In genomic region chr10:34420795-34421194, GRCh38 we compare ENCODE assay signal across 23 cellular contexts.
"Had no signal": no experiment of that assay in that cellular context is flagged by ENCODE, and none has a peak within 500 bp of the region (broad histone marks: within the 10 kb centered on the region; RNA-seq: fewer than 3 reads in every experiment).

No MANE protein-coding gene starts in this region.

- H3K9me3 ChIP-seq: esophagus muscularis mucosa, left lung, right lobe of liver, suprapubic skin, vagina had no signal

- H3K4me1 ChIP-seq: left lung, neural progenitor cell, parathyroid adenoma, right lobe of liver, suprapubic skin, vagina had no signal

- H3K36me3 ChIP-seq: esophagus muscularis mucosa, left lung, neural progenitor cell, right lobe of liver, suprapubic skin, vagina had no signal

- ATAC-seq: foreskin keratinocyte; left lung; naive thymus-derived CD4-positive, alpha-beta T cell; right lobe of liver; stimulated activated naive CD8-positive, alpha-beta T cell treated with anti-CD3 and anti-CD28 coated beads, Interleukin-15, amount 100 ng/mL, for 72 hours had no signal

- H3K27me3 ChIP-seq: esophagus muscularis mucosa, foreskin keratinocyte, left lung, neural progenitor cell, right lobe of liver, suprapubic skin, vagina had no signal

- H3K4me3 ChIP-seq: coronary artery, esophagus muscularis mucosa, left lung, neural progenitor cell, right lobe of liver, suprapubic skin, vagina had no signal

- DNase-seq: dermis blood vessel endothelial cell; effector memory CD4-positive, alpha-beta T cell; foreskin keratinocyte; hypothalamus; immature natural killer cell; islet precursor cell; left lung; mesenchymal stem cell; midbrain; naive thymus-derived CD4-positive, alpha-beta T cell; right lobe of liver; small intestine; stimulated activated CD4-positive, alpha-beta T cell treated with anti-CD3 and anti-CD28 coated beads, Interleukin-15, amount 100 ng/mL, for 24 hours; stimulated activated CD4-positive, alpha-beta T cell treated with anti-CD3 and anti-CD28 coated beads, Interleukin-2, amount 100 ng/mL, for 48 hours; stimulated activated naive CD4-positive, alpha-beta T cell; stimulated activated naive CD8-positive, alpha-beta T cell treated with anti-CD3 and anti-CD28 coated beads, Interleukin-15, amount 100 ng/mL, for 72 hours; trophoblast cell had no signal

- H3K27ac ChIP-seq: coronary artery, esophagus muscularis mucosa, foreskin keratinocyte, left lung, neural progenitor cell, parathyroid adenoma, right lobe of liver, suprapubic skin, vagina had no signal
